In genomic region chr6:144335914-144336313, GRCh38 we compare ENCODE assay signal across 8 cellular contexts. TPM values are rescaled to one million over a fixed set of nuclear protein-coding genes. Genes with fewer than 3 reads are reported as not detected.
DNase-seq lines count a peak whose midpoint lies in the region; ATAC-seq and TF ChIP-seq lines count a peak whose summit lies in the region.

No MANE protein-coding gene starts in this region.

- no peaks in the 10 kb centered on the region for H3K9me3 Mint-ChIP-seq in CD4-positive, CD25-positive, alpha-beta regulatory T cell
- H3K9me3 Mint-ChIP-seq in MCF 10A (ENCODE audit: unreplicated experiment) (no peaks in the 10 kb centered on the region), glutamatergic neuron (ENCODE audit: unreplicated experiment) (no peaks in the 10 kb centered on the region)

- no peaks in the 10 kb centered on the region for H3K27me3 Mint-ChIP-seq in CD4-positive, CD25-positive, alpha-beta regulatory T cell
- H3K27me3 Mint-ChIP-seq in MCF 10A (ENCODE audit: insufficient read depth, unreplicated experiment), result no peaks in the 10 kb centered on the region
- H3K27me3 Mint-ChIP-seq in glutamatergic neuron (ENCODE audit: unreplicated experiment), result peaks cover 5% of the 10 kb centered on the region

- peak overlapping the region; percentile 90 for H3K4me3 ChIP-seq in CD4-positive, CD25-positive, alpha-beta regulatory T cell (ENCODE audit: low read depth, low read length)
- H3K4me3 ChIP-seq in ascending aorta, result no peak overlapping the region

- ATAC-seq in CD4-positive, CD25-positive, alpha-beta regulatory T cell (ENCODE audit: low read depth in 2 of 2), result peak; percentile 72 to 79
- ATAC-seq in GM19395 (IDR thresholded peaks at IDR 0.05; ENCODE audit: unreplicated experiment) (peak; percentile 55), HG03460 (IDR thresholded peaks at IDR 0.05; ENCODE audit: unreplicated experiment) (peak; percentile 62), HG03521 (IDR thresholded peaks at IDR 0.05; ENCODE audit: unreplicated experiment) (no peak)

- peak in 2 of 3 donors; percentile 33 to 85 for DNase-seq in CD4-positive, CD25-positive, alpha-beta regulatory T cell
- DNase-seq in MCF 10A (ENCODE audit: unreplicated experiment) (peak; percentile 46), NCI-H187 treated with DMSO at 0.1 percent for 48 hours (lab: John Stamatoyannopoulos, UW) (no peak), ascending aorta (ENCODE audit: low spot score in 2 of 2) (no peak), glutamatergic neuron (no peak)

- no peaks in the 10 kb centered on the region for H3K36me3 ChIP-seq in CD4-positive, CD25-positive, alpha-beta regulatory T cell (ENCODE audit: control insufficient read depth, insufficient read depth, low read length)
- no peaks in the 10 kb centered on the region for H3K36me3 ChIP-seq in ascending aorta

- intact Hi-C loops in MCF 10A (cut with micrococcal nuclease), result no loop called here
- intact Hi-C loops in ascending aorta (cut with DNase I), result no loop called here

- H3K27ac Mint-ChIP-seq in CD4-positive, CD25-positive, alpha-beta regulatory T cell, result peak overlapping the region; percentile 94 to 98 (median 95)
- no peak overlapping the region for H3K27ac Mint-ChIP-seq in MCF 10A (ENCODE audit: low read depth, unreplicated experiment)
- no peak overlapping the region for H3K27ac Mint-ChIP-seq in glutamatergic neuron (ENCODE audit: unreplicated experiment)

- H3K4me1 Mint-ChIP-seq in CD4-positive, CD25-positive, alpha-beta regulatory T cell, result peaks cover 20 to 59% (median 48%) of the 10 kb centered on the region in 4 donors
- H3K4me1 Mint-ChIP-seq in MCF 10A (ENCODE audit: insufficient read depth, unreplicated experiment), result peaks cover 42% of the 10 kb centered on the region
- H3K4me1 Mint-ChIP-seq in glutamatergic neuron (ENCODE audit: low read depth, unreplicated experiment), result no peaks in the 10 kb centered on the region

- no peaks in the 10 kb centered on the region for H3K36me3 Mint-ChIP-seq in CD4-positive, CD25-positive, alpha-beta regulatory T cell
- H3K36me3 Mint-ChIP-seq in MCF 10A (ENCODE audit: insufficient read depth, unreplicated experiment) (peaks cover 4% of the 10 kb centered on the region), glutamatergic neuron (ENCODE audit: unreplicated experiment) (no peaks in the 10 kb centered on the region)

- no peaks in the 10 kb centered on the region for H3K27me3 ChIP-seq in CD4-positive, CD25-positive, alpha-beta regulatory T cell (ENCODE audit: control insufficient read depth, insufficient read depth, low read length)
- no peaks in the 10 kb centered on the region for H3K27me3 ChIP-seq in ascending aorta

- H3K4me3 Mint-ChIP-seq in CD4-positive, CD25-positive, alpha-beta regulatory T cell, result peak overlapping the region; percentile 71 to 93 (median 82)
- no peak overlapping the region for H3K4me3 Mint-ChIP-seq in MCF 10A (ENCODE audit: unreplicated experiment)
- no peak overlapping the region for H3K4me3 Mint-ChIP-seq in glutamatergic neuron (ENCODE audit: unreplicated experiment)

- POLR2A ChIA-PET in MCF 10A (lab: Yijun Ruan, JAX), result no interaction called here

- no peaks in the 10 kb centered on the region for H3K9me3 ChIP-seq in CD4-positive, CD25-positive, alpha-beta regulatory T cell (ENCODE audit: control insufficient read depth in 2 of 2, low read length in 2 of 2)
- H3K9me3 ChIP-seq in ascending aorta, result no peaks in the 10 kb centered on the region

- TF ChIP-seq CTCF in MCF 10A (IDR thresholded peaks at IDR 0.05; ENCODE audit: unreplicated experiment), result no peak
- TF ChIP-seq CTCF in ascending aorta (IDR thresholded peaks at IDR 0.05), result no peak
- no peak for TF ChIP-seq CTCF in glutamatergic neuron (IDR thresholded peaks at IDR 0.05; ENCODE audit: partially characterized antibody, unreplicated experiment)

- no TSS peak for BruUV-seq in MCF 10A (replicated peaks; lab: Mats Ljungman, UMichigan)

- H3K4me1 ChIP-seq in CD4-positive, CD25-positive, alpha-beta regulatory T cell (ENCODE audit: control insufficient read depth, insufficient read depth, low read length, poor library complexity, severe bottlenecking), result peaks cover 38% of the 10 kb centered on the region
- H3K4me1 ChIP-seq in ascending aorta, result peaks cover 6 to 31% of the 10 kb centered on the region in 2 donors

- CTCF ChIA-PET in MCF 10A (lab: Yijun Ruan, JAX), result interaction anchor here (0.6 kb wide), 1 partner anchor 617 kb away, joined by 4 read pairs; no protein-coding TSS in a partner anchor

- peak overlapping the region; percentile 55 for H3K27ac ChIP-seq in CD4-positive, CD25-positive, alpha-beta regulatory T cell (ENCODE audit: insufficient read depth, low read length, poor library complexity, severe bottlenecking)
- H3K27ac ChIP-seq in ascending aorta, result no peak overlapping the region

RNA-seq across cellular contexts. Expression of gene UTRN, which starts 50.8 kb away (rescaled TPM):
- 297 TPM for total RNA-seq in CD4-positive, CD25-positive, alpha-beta regulatory T cell
- polyA plus RNA-seq in CD4-positive, CD25-positive, alpha-beta regulatory T cell, result 10 to 100 TPM; 34.9 to 44.4 (median 37.0) TPM
- total RNA-seq in MCF 10A (2022), result 78.7 and 84.8 TPM in 2 replicates
- total RNA-seq in ascending aorta, result 69.9 TPM
- 24.3 TPM for total RNA-seq in glutamatergic neuron (ENCODE audit: unreplicated experiment)

Comparison
In these comparisons a context has a peak if more than half of its experiments do, and no peak if none do; other contexts are left out.
1. DNase-seq: peak in CD4-positive, CD25-positive, alpha-beta regulatory T cell (2 of 3) and MCF 10A (single experiment); none in NCI-H187 treated with DMSO at 0.1 percent for 48 hours (single experiment), ascending aorta (0 of 2) and glutamatergic neuron (single experiment).
2. H3K27ac Mint-ChIP-seq: peak in CD4-positive, CD25-positive, alpha-beta regulatory T cell (3 of 3); none in MCF 10A (single experiment) and glutamatergic neuron (single experiment).
3. H3K4me3 Mint-ChIP-seq: peak in CD4-positive, CD25-positive, alpha-beta regulatory T cell (4 of 4); none in MCF 10A (single experiment) and glutamatergic neuron (single experiment).